16 cellular contexts compared by ENCODE assay signal in genomic region chr9:129280236-129281231, GRCh38.
A peak's percentile ranks its signal among the peaks of the same experiment; 100 is the strongest.
DNase-seq lines count a peak whose midpoint lies in the region; ATAC-seq, FAIRE-seq and TF ChIP-seq lines count a peak whose summit lies in the region.
"Had no signal": no experiment of that assay in that cellular context is flagged by ENCODE, and none has a peak within 500 bp of the region (broad histone marks: within the 10 kb centered on the region; RNA-seq: fewer than 3 reads in every experiment).

No MANE protein-coding gene starts in this region.

- H3K27ac ChIP-seq in HepG2 (ENCODE audit: extremely low read length, insufficient read depth, low read length) (no peak overlapping the region), testis (no peak overlapping the region)
- H3K27ac ChIP-seq: SJCRH30 had no signal

- H3K4me2 ChIP-seq in HepG2 (ENCODE audit: low read depth, low read length), result no peak overlapping the region

- in situ Hi-C loops in HepG2 (cut with HindIII; ENCODE audit: extremely low pct_ligation_motif_present, low pct_unique_long_range_greater_than_20kb), result no loop called here

- H3K27me3 ChIP-seq in HepG2 (ENCODE audit: control insufficient read depth in 1 of 2, insufficient read depth in 2 of 2, low read length in 2 of 2) (peaks cover 0 to 39% of the 10 kb centered on the region in 2 experiments; a peak in 4 of 5 replicates), testis (no peaks in the 10 kb centered on the region)

- H3K36me3 ChIP-seq in HepG2 (replicated peaks in 1 of 2; ENCODE audit: control insufficient read depth in 1 of 2, insufficient read depth in 2 of 2, low read length in 2 of 2), result no peaks in the 10 kb centered on the region
- no peaks in the 10 kb centered on the region for H3K36me3 ChIP-seq in testis (ENCODE audit: low read depth, missing control alignments)
- H3K36me3 ChIP-seq: prostate gland, SJCRH30 had no signal

- no peak overlapping the region for H2AFZ ChIP-seq in HepG2 (ENCODE audit: low read length)

- no peak for TF ChIP-seq RAD21 in HepG2 (CRISPR knock-in tag; IDR thresholded peaks at IDR 0.05)

- no peak for TF ChIP-seq EP300 in HepG2 (IDR thresholded peaks at IDR 0.05; ENCODE audit: low read depth in 2 of 2, low read length in 2 of 2)
- no peak for TF ChIP-seq EP300 in HepG2 (CRISPR knock-in tag; IDR thresholded peaks at IDR 0.05; ENCODE audit: borderline replicate concordance)

- intact Hi-C loops in activated CD4-positive, alpha-beta memory T cell treated with anti-CD3 and anti-CD28 coated beads for 36 hours (cut with micrococcal nuclease), result no loop called here
- intact Hi-C loops in HepG2 (cut with micrococcal nuclease; ENCODE audit: unreplicated experiment), result no loop called here
- intact Hi-C loops in testis (cut with DNase I; ENCODE audit: low total_unique reads), result no loop called here

- no peaks in the 10 kb centered on the region for H3K27me3 Mint-ChIP-seq in activated CD4-positive, alpha-beta memory T cell treated with anti-CD3 and anti-CD28 coated beads for 36 hours

- DNase-seq in activated T-cell treated with anti-CD3 and anti-CD28 coated beads, Interleukin-2, amount 50 U/mL, for 1 hour, result peak; percentile 2
- DNase-seq in activated T-cell treated with anti-CD3 and anti-CD28 coated beads for 4 hours (no peak), HepG2 (ENCODE audit: low spot score) (no peak), testis (peak; percentile 9), dermis blood vessel endothelial cell (no peak)
- DNase-seq in activated CD4-positive, alpha-beta memory T cell treated with anti-CD3 and anti-CD28 coated beads for 36 hours, result peak; percentile 5
- DNase-seq: activated naive CD8-positive, alpha-beta T cell treated with anti-CD3 and anti-CD28 coated beads, Interleukin-2, amount 50 U/mL, for 24 hours; erythroblast; MV-4-11; SJCRH30 had no signal

- peaks cover 52% of the 10 kb centered on the region for H3K4me1 ChIP-seq in HepG2 (ENCODE audit: insufficient read depth, low read length)
- peaks cover 4% of the 10 kb centered on the region for H3K4me1 ChIP-seq in testis
- H3K4me1 ChIP-seq: prostate gland, SJCRH30 had no signal

- H3K9ac ChIP-seq in HepG2 (ENCODE audit: insufficient read depth, low read depth, low read length), result no peak overlapping the region

- 29% methylated on average over 6 of the region's 14 CpGs for WGBS in HepG2 (ENCODE audit: low lambda C conversion rate)
- 87% methylated on average over 7 to 14 of the region's 14 CpGs for WGBS in testis, 2 donors

- no TSS peak for BruUV-seq in HepG2 (replicated peaks; lab: Mats Ljungman, UMichigan)

- no peak for ATAC-seq in HepG2
- no peak for ATAC-seq in GM21528 (IDR thresholded peaks at IDR 0.05; ENCODE audit: low FRiP score, unreplicated experiment)
- no peak for ATAC-seq in HG02610 (IDR thresholded peaks at IDR 0.05; ENCODE audit: unreplicated experiment)
- ATAC-seq: activated naive CD8-positive, alpha-beta T cell treated with anti-CD3 and anti-CD28 coated beads, Interleukin-2, amount 50 U/mL, for 24 hours; mucosa of descending colon had no signal

- no peak overlapping the region for H3K4me3 Mint-ChIP-seq in activated CD4-positive, alpha-beta memory T cell treated with anti-CD3 and anti-CD28 coated beads for 36 hours
- H3K4me3 Mint-ChIP-seq: activated naive CD8-positive, alpha-beta T cell treated with anti-CD3 and anti-CD28 coated beads, Interleukin-2, amount 50 U/mL, for 24 hours had no signal

- H3K36me3 Mint-ChIP-seq in activated CD4-positive, alpha-beta memory T cell treated with anti-CD3 and anti-CD28 coated beads for 36 hours, result no peaks in the 10 kb centered on the region

- H3K27ac Mint-ChIP-seq in activated CD4-positive, alpha-beta memory T cell treated with anti-CD3 and anti-CD28 coated beads for 36 hours, result no peak overlapping the region
- H3K27ac Mint-ChIP-seq: activated naive CD8-positive, alpha-beta T cell treated with anti-CD3 and anti-CD28 coated beads, Interleukin-2, amount 50 U/mL, for 24 hours had no signal

- no peaks in the 10 kb centered on the region for H4K20me1 ChIP-seq in HepG2 (ENCODE audit: insufficient read depth, low read length)

- TF ChIP-seq POLR2A in HepG2 (IDR thresholded peaks at IDR 0.05; ENCODE audit: insufficient read depth in 1 of 2, low read depth in 2 of 2, low read length in 2 of 2) (no peak), testis (IDR thresholded peaks at IDR 0.05) (no peak)

- H3K4me3 ChIP-seq in HepG2 (replicated peaks in 1 of 3; ENCODE audit: insufficient read depth in 1 of 3, low read depth in 2 of 3, low read length in 3 of 3), result no peak overlapping the region
- no peak overlapping the region for H3K4me3 ChIP-seq in testis
- H3K4me3 ChIP-seq: mucosa of descending colon, prostate gland, SJCRH30 had no signal

- no peak for FAIRE-seq in HepG2 (lab: Jason Lieb, UNC)
- FAIRE-seq: G401.6, GM19239 had no signal

- peaks cover 3% of the 10 kb centered on the region for H3K4me1 Mint-ChIP-seq in activated CD4-positive, alpha-beta memory T cell treated with anti-CD3 and anti-CD28 coated beads for 36 hours (ENCODE audit: low read depth)
- H3K4me1 Mint-ChIP-seq: activated naive CD8-positive, alpha-beta T cell treated with anti-CD3 and anti-CD28 coated beads, Interleukin-2, amount 50 U/mL, for 24 hours had no signal

- no peak for TF ChIP-seq CTCF in HepG2 (CRISPR knock-in tag; IDR thresholded peaks at IDR 0.05)
- no peak for TF ChIP-seq CTCF in testis (IDR thresholded peaks at IDR 0.05)

- H3K9me3 Mint-ChIP-seq in activated CD4-positive, alpha-beta memory T cell treated with anti-CD3 and anti-CD28 coated beads for 36 hours, result no peaks in the 10 kb centered on the region
- H3K9me3 Mint-ChIP-seq: activated naive CD8-positive, alpha-beta T cell treated with anti-CD3 and anti-CD28 coated beads, Interleukin-2, amount 50 U/mL, for 24 hours had no signal

- H3K79me2 ChIP-seq in HepG2 (ENCODE audit: insufficient read depth, low read length), result no peaks in the 10 kb centered on the region

- POLR2A ChIA-PET in activated CD4-positive, alpha-beta memory T cell treated with anti-CD3 and anti-CD28 coated beads for 36 hours (lab: Charles Lee), result no interaction called here
- POLR2A ChIA-PET in HepG2 (lab: Yijun Ruan, JAX), result no interaction called here

- CTCF ChIA-PET in activated CD4-positive, alpha-beta memory T cell treated with anti-CD3 and anti-CD28 coated beads for 36 hours (lab: Charles Lee), result no interaction called here
- CTCF ChIA-PET in HepG2 (lab: Yijun Ruan, JAX; ENCODE audit: low intra/inter-chr PET ratio, low total read pairs), result no interaction called here

- H3K9me3 ChIP-seq in HepG2 (ENCODE audit: low read length) (no peaks in the 10 kb centered on the region), testis (no peaks in the 10 kb centered on the region)
- H3K9me3 ChIP-seq: mucosa of descending colon, prostate gland, SJCRH30 had no signal

TF ChIP-seq in HepG2, 621 proteins besides CTCF, POLR2A, EP300 and RAD21:
- TF ChIP-seq ZBTB20 (CRISPR knock-in tag; IDR thresholded peaks at IDR 0.05; ENCODE audit: borderline replicate concordance, low read depth) (no peak), ZFY (CRISPR knock-in tag; IDR thresholded peaks at IDR 0.05) (0 out of 2 replicates have a peak, but pooled peaks have one; percentile 17), ZNF687 (CRISPR knock-in tag; IDR thresholded peaks at IDR 0.05) (peak; percentile 16; the same call in 1 of the 2 replicates), MAX (IDR thresholded peaks at IDR 0.05) (0 out of 2 replicates have a peak, but pooled peaks have one; percentile 14)

Comparison
In these comparisons a context has a peak if more than half of its experiments do, and no peak if none do; other contexts are left out.
1. DNase-seq: peak in activated T-cell treated with anti-CD3 and anti-CD28 coated beads, Interleukin-2, amount 50 U/mL, for 1 hour (single experiment), activated CD4-positive, alpha-beta memory T cell treated with anti-CD3 and anti-CD28 coated beads for 36 hours (single experiment) and testis (single experiment); none in activated T-cell treated with anti-CD3 and anti-CD28 coated beads for 4 hours (single experiment), HepG2 (single experiment) and dermis blood vessel endothelial cell (single experiment).